Comparison of ENCODE assay signal across 2 cellular contexts in the genomic region with DNA sequence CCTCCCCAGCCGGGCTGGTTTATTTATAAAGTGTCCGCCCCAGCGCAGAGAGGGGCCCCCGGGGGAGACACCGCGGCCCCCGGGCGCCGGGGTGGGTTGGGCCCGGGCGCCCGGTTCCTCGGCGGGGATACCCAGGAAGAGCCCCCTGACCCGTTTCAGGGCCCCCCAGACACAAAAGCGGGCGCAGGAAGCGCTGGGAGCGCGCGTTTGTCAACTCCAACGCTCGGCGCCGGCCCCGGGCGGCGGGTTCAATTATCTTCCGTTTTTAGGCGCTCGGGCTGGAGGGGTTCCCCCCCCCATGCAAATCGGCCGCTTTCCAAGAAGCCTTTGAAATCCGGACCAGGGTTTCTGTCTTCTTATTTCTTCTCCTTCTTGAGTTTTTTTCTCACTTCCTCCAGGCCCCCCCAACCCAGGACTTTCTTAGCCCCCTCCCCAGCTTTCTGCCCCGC.
TF ChIP-seq lines count a peak whose summit lies in the region.

No MANE protein-coding gene starts in this region.

TF ChIP-seq in HCT116, 20 proteins besides CTCF, POLR2A, EP300 and RAD21:
- TF ChIP-seq TCF7L2 (IDR thresholded peaks at IDR 0.05; ENCODE audit: borderline replicate concordance, extremely low read depth, insufficient read depth, insufficient read length): peak; percentile 49
- TF ChIP-seq ZFX (IDR thresholded peaks at IDR 0.05): no peak

TF ChIP-seq in neural cell, 6 proteins besides CTCF, POLR2A, EP300 and RAD21:
- TF ChIP-seq TAF1 (IDR thresholded peaks at IDR 0.05; ENCODE audit: low read depth) (no peak), MXI1 (conservative IDR thresholded peaks at IDR 0.05; ENCODE audit: poor library complexity, severe bottlenecking) (no peak), EZH2 (IDR thresholded peaks at IDR 0.05; ENCODE audit: borderline replicate concordance, insufficient read depth, low read length, poor library complexity, severe bottlenecking) (no peak), POLR2AphosphoS5 (IDR thresholded peaks at IDR 0.05) (no peak), SMC3 (conservative IDR thresholded peaks at IDR 0.05; ENCODE audit: poor library complexity) (no peak)
- TF ChIP-seq, protein P1, sequence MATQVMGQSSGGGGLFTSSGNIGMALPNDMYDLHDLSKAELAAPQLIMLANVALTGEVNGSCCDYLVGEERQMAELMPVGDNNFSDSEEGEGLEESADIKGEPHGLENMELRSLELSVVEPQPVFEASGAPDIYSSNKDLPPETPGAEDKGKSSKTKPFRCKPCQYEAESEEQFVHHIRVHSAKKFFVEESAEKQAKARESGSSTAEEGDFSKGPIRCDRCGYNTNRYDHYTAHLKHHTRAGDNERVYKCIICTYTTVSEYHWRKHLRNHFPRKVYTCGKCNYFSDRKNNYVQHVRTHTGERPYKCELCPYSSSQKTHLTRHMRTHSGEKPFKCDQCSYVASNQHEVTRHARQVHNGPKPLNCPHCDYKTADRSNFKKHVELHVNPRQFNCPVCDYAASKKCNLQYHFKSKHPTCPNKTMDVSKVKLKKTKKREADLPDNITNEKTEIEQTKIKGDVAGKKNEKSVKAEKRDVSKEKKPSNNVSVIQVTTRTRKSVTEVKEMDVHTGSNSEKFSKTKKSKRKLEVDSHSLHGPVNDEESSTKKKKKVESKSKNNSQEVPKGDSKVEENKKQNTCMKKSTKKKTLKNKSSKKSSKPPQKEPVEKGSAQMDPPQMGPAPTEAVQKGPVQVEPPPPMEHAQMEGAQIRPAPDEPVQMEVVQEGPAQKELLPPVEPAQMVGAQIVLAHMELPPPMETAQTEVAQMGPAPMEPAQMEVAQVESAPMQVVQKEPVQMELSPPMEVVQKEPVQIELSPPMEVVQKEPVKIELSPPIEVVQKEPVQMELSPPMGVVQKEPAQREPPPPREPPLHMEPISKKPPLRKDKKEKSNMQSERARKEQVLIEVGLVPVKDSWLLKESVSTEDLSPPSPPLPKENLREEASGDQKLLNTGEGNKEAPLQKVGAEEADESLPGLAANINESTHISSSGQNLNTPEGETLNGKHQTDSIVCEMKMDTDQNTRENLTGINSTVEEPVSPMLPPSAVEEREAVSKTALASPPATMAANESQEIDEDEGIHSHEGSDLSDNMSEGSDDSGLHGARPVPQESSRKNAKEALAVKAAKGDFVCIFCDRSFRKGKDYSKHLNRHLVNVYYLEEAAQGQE (IDR thresholded peaks at IDR 0.05; ENCODE audit: borderline replicate concordance): no peak
TF ChIP-seq in neural cell: peak in this region for 0.
